1 cellular context compared by ENCODE assay signal in genomic region chrX:47366051-47366722, GRCh38.
TF ChIP-seq lines count a peak whose summit lies in the region.

No MANE protein-coding gene starts in this region.

TF ChIP-seq in K562, 482 proteins besides CTCF, POLR2A, EP300 and RAD21 (continued from another document):
- TF ChIP-seq MGA (IDR thresholded peaks at IDR 0.05) (peak; percentile 31), VEZF1 (CRISPR knock-in tag; IDR thresholded peaks at IDR 0.05) (peak; percentile 43; the same call in 1 of the 2 replicates), SETDB1 (IDR thresholded peaks at IDR 0.05; ENCODE audit: low read length) (no peak), PKNOX1 (IDR thresholded peaks at IDR 0.05) (peak; percentile 50; the same call in 1 of the 2 replicates), CTCFL (IDR thresholded peaks at IDR 0.05; ENCODE audit: borderline replicate concordance, insufficient read depth, low read depth, low read length, poor library complexity, severe bottlenecking) (peak; percentile 48), TCF7L2 (IDR thresholded peaks at IDR 0.05; ENCODE audit: low read depth, low read length) (peak; percentile 84), BCLAF1 (IDR thresholded peaks at IDR 0.05; ENCODE audit: borderline replicate concordance in 1 of 2, control insufficient read depth in 1 of 2, low read depth in 2 of 2, low read length in 1 of 2) (0 out of 4 replicates have a peak, but pooled peaks of 1 of the 2 experiments have one; percentile 46), MAFK (IDR thresholded peaks at IDR 0.05; ENCODE audit: low read length) (no peak), SIX5 (IDR thresholded peaks at IDR 0.05; ENCODE audit: borderline replicate concordance in 1 of 2, insufficient read depth in 1 of 2, low read depth in 1 of 2, low read length in 2 of 2) (peak in 1 of 2 experiments; percentile 32; a peak in 1 of 4 replicates), FOXK2 (conservative IDR thresholded peaks at IDR 0.05 in 1 of 2, IDR thresholded peaks at IDR 0.05 in 1 of 2; ENCODE audit: low read depth in 2 of 2) (peak in 1 of 2 experiments; percentile 80; a peak in 2 of 4 replicates), HCFC1 (IDR thresholded peaks at IDR 0.05; ENCODE audit: low read depth, low read length) (peak; percentile 81), EGR1 (conservative IDR thresholded peaks at IDR 0.05) (peak; percentile 74), RFX1 (IDR thresholded peaks at IDR 0.05) (0 out of 2 replicates have a peak, but pooled peaks have one; percentile 9)
